Comparison of ENCODE assay signal across 15 cellular contexts in genomic region chr12:46177842-46178608, GRCh38.
A peak's percentile ranks its signal among the peaks of the same experiment; 100 is the strongest.
DNase-seq lines count a peak whose midpoint lies in the region; ATAC-seq, FAIRE-seq and TF ChIP-seq lines count a peak whose summit lies in the region.
"Had no signal": no experiment of that assay in that cellular context is flagged by ENCODE, and none has a peak within 500 bp of the region (broad histone marks: within the 10 kb centered on the region; RNA-seq: fewer than 3 reads in every experiment).

No MANE protein-coding gene starts in this region.

- in situ Hi-C loops in brain microvascular endothelial cell (cut with HindIII; ENCODE audit: low pct_ligation_motif_present, low sequenced_read_pairs) = no loop called here

- peak; percentile 66 for DNase-seq in activated CD4-positive, alpha-beta T cell treated with anti-CD3 and anti-CD28 coated beads, Interleukin-2, amount 10 ng/mL, durations not matched to agents 24 days and 14 days
- DNase-seq in activated CD4-positive, alpha-beta T cell treated with anti-CD3 and anti-CD28 coated beads for 1 hour = no peak
- DNase-seq in H54 (ENCODE audit: insufficient read length, low spot score) (no peak), natural killer cell (no peak), SK-N-DZ (ENCODE audit: low spot score) (no peak), brain microvascular endothelial cell (no peak)
- DNase-seq in activated CD4-positive, alpha-beta memory T cell treated with anti-CD3 and anti-CD28 coated beads, Interleukin-2, amount 10 ng/mL, durations not matched to agents 7 days and 5 days = no peak
- DNase-seq in stimulated activated CD8-positive, alpha-beta memory T cell treated with anti-CD3 and anti-CD28 coated beads, Interleukin-4, amount 100 ng/mL, for 48 hours = no peak
- DNase-seq: activated CD4-positive, CD25-positive, alpha-beta regulatory T cell; activated effector memory CD4-positive, alpha-beta T cell treated with Interleukin-2 at 50 U/mL for 16 hours; islet precursor cell; NCI-H2081; transverse colon had no signal

- no peaks in the 10 kb centered on the region for H3K36me3 ChIP-seq in brain microvascular endothelial cell (replicated peaks)
- H3K36me3 ChIP-seq: transverse colon had no signal

- intact Hi-C loops in activated CD4-positive, alpha-beta T cell treated with anti-CD3 and anti-CD28 coated beads, Interleukin-2, amount 10 ng/mL, durations not matched to agents 24 days and 14 days (cut with micrococcal nuclease) = no loop called here
- intact Hi-C loops in natural killer cell (cut with micrococcal nuclease) = no loop called here

- H3K4me3 ChIP-seq in brain microvascular endothelial cell (ENCODE audit: low read depth, low read length) = no peak overlapping the region
- H3K4me3 ChIP-seq: transverse colon had no signal

- FAIRE-seq in H54 (lab: Jason Lieb, UNC) = peak; percentile 33
- FAIRE-seq: D721Med, endothelial cell of umbilical vein had no signal

- H3K27me3 Mint-ChIP-seq in activated CD4-positive, alpha-beta T cell treated with anti-CD3 and anti-CD28 coated beads, Interleukin-2, amount 10 ng/mL, durations not matched to agents 24 days and 14 days = no peaks in the 10 kb centered on the region
- no peaks in the 10 kb centered on the region for H3K27me3 Mint-ChIP-seq in activated CD4-positive, alpha-beta memory T cell treated with anti-CD3 and anti-CD28 coated beads, Interleukin-2, amount 10 ng/mL, durations not matched to agents 7 days and 5 days
- H3K27me3 Mint-ChIP-seq in natural killer cell (ENCODE audit: low read depth in 2 of 2) = no peaks in the 10 kb centered on the region

- H3K27ac Mint-ChIP-seq in activated CD4-positive, alpha-beta T cell treated with anti-CD3 and anti-CD28 coated beads, Interleukin-2, amount 10 ng/mL, durations not matched to agents 24 days and 14 days = peak overlapping the region; percentile 16
- H3K27ac Mint-ChIP-seq in activated CD4-positive, alpha-beta memory T cell treated with anti-CD3 and anti-CD28 coated beads, Interleukin-2, amount 10 ng/mL, durations not matched to agents 7 days and 5 days = peak overlapping the region; percentile 24
- H3K27ac Mint-ChIP-seq in natural killer cell = peak overlapping the region in 1 of 2 donors; percentile 63

- peaks cover 16% of the 10 kb centered on the region for H3K36me3 Mint-ChIP-seq in activated CD4-positive, alpha-beta T cell treated with anti-CD3 and anti-CD28 coated beads, Interleukin-2, amount 10 ng/mL, durations not matched to agents 24 days and 14 days (ENCODE audit: low read depth)
- H3K36me3 Mint-ChIP-seq in activated CD4-positive, alpha-beta memory T cell treated with anti-CD3 and anti-CD28 coated beads, Interleukin-2, amount 10 ng/mL, durations not matched to agents 7 days and 5 days (ENCODE audit: low read depth) = peaks cover 16% of the 10 kb centered on the region
- H3K36me3 Mint-ChIP-seq in natural killer cell = no peaks in the 10 kb centered on the region

- no peaks in the 10 kb centered on the region for H3K27me3 ChIP-seq in brain microvascular endothelial cell (replicated peaks)
- H3K27me3 ChIP-seq: transverse colon had no signal

- H3K9me3 Mint-ChIP-seq in activated CD4-positive, alpha-beta T cell treated with anti-CD3 and anti-CD28 coated beads, Interleukin-2, amount 10 ng/mL, durations not matched to agents 24 days and 14 days = no peaks in the 10 kb centered on the region
- H3K9me3 Mint-ChIP-seq in activated CD4-positive, alpha-beta memory T cell treated with anti-CD3 and anti-CD28 coated beads, Interleukin-2, amount 10 ng/mL, durations not matched to agents 7 days and 5 days = no peaks in the 10 kb centered on the region
- H3K9me3 Mint-ChIP-seq in natural killer cell = no peaks in the 10 kb centered on the region

- peak overlapping the region; percentile 50 for H3K4me3 Mint-ChIP-seq in activated CD4-positive, alpha-beta T cell treated with anti-CD3 and anti-CD28 coated beads, Interleukin-2, amount 10 ng/mL, durations not matched to agents 24 days and 14 days
- no peak overlapping the region for H3K4me3 Mint-ChIP-seq in activated CD4-positive, alpha-beta memory T cell treated with anti-CD3 and anti-CD28 coated beads, Interleukin-2, amount 10 ng/mL, durations not matched to agents 7 days and 5 days
- H3K4me3 Mint-ChIP-seq in natural killer cell = no peak overlapping the region

- ATAC-seq in natural killer cell = peak in 2 of 3 donors; percentile 53 to 57

- no peak overlapping the region for H3K27ac ChIP-seq in brain microvascular endothelial cell

- no peak for TF ChIP-seq CTCF in natural killer cell (IDR thresholded peaks at IDR 0.05)
- TF ChIP-seq CTCF in brain microvascular endothelial cell (IDR thresholded peaks at IDR 0.05; ENCODE audit: low read depth, low read length, missing control alignments) = no peak

- no peak for TF ChIP-seq POLR2A in H54 (IDR thresholded peaks at IDR 0.05; ENCODE audit: low read depth, low read length)

- POLR2A ChIA-PET in activated CD4-positive, alpha-beta memory T cell treated with anti-CD3 and anti-CD28 coated beads, Interleukin-2, amount 10 ng/mL, durations not matched to agents 7 days and 5 days (lab: Charles Lee) = interaction anchor here (1.4 kb wide), 1 partner anchor 40 kb away, joined by 3 read pairs; no protein-coding TSS in a partner anchor

- CTCF ChIA-PET in activated CD4-positive, alpha-beta memory T cell treated with anti-CD3 and anti-CD28 coated beads, Interleukin-2, amount 10 ng/mL, durations not matched to agents 7 days and 5 days (lab: Charles Lee) = no interaction called here

- H3K4me1 Mint-ChIP-seq in activated CD4-positive, alpha-beta T cell treated with anti-CD3 and anti-CD28 coated beads, Interleukin-2, amount 10 ng/mL, durations not matched to agents 24 days and 14 days = peaks cover 22% of the 10 kb centered on the region
- peaks cover 20% of the 10 kb centered on the region for H3K4me1 Mint-ChIP-seq in activated CD4-positive, alpha-beta memory T cell treated with anti-CD3 and anti-CD28 coated beads, Interleukin-2, amount 10 ng/mL, durations not matched to agents 7 days and 5 days
- peaks cover 31 to 36% of the 10 kb centered on the region in 2 donors for H3K4me1 Mint-ChIP-seq in natural killer cell
